14 cellular contexts compared by ENCODE assay signal in genomic region chr6:11514672-11515071, GRCh38. TPM values are rescaled to one million over a fixed set of nuclear protein-coding genes. Genes with fewer than 3 reads are reported as not detected.
DNase-seq lines count a peak whose midpoint lies in the region; ATAC-seq and TF ChIP-seq lines count a peak whose summit lies in the region.
"Had no signal": no experiment of that assay in that cellular context is flagged by ENCODE, and none has a peak within 500 bp of the region (broad histone marks: within the 10 kb centered on the region; RNA-seq: fewer than 3 reads in every experiment).

No MANE protein-coding gene starts in this region.

- peaks cover 2% of the 10 kb centered on the region for H3K9me3 Mint-ChIP-seq in Calu3 (ENCODE audit: low read depth, unreplicated experiment)

- H3K4me3 ChIP-seq in GM06990 (replicated peaks; ENCODE audit: low read depth, low read length): no peak overlapping the region
- H3K4me3 ChIP-seq: smooth muscle cell had no signal

- no peak overlapping the region for H3K4me3 Mint-ChIP-seq in Calu3 (ENCODE audit: low read depth, unreplicated experiment)

- no peak for TF ChIP-seq POLR2A in GM18505 (IDR thresholded peaks at IDR 0.05; ENCODE audit: borderline replicate concordance, extremely low read depth, insufficient read depth, insufficient read length)

- ATAC-seq in GM19372 (IDR thresholded peaks at IDR 0.05; ENCODE audit: low read depth, unreplicated experiment) (peak; percentile 85), HG02763 (IDR thresholded peaks at IDR 0.05; ENCODE audit: unreplicated experiment) (peak; percentile 84), HG03469 (IDR thresholded peaks at IDR 0.05; ENCODE audit: unreplicated experiment) (peak; percentile 54), GM18505 (IDR thresholded peaks at IDR 0.05; ENCODE audit: unreplicated experiment) (no peak)

- no peaks in the 10 kb centered on the region for H3K36me3 Mint-ChIP-seq in Calu3 (ENCODE audit: insufficient read depth, unreplicated experiment)

- BruUV-seq in Calu3 (replicated peaks; lab: Mats Ljungman, UMichigan): no TSS peak

- intact Hi-C loops in Calu3 (cut with micrococcal nuclease; ENCODE audit: unreplicated experiment): no loop called here

- no peak overlapping the region for H3K27ac Mint-ChIP-seq in Calu3 (ENCODE audit: unreplicated experiment)

- H3K27me3 Mint-ChIP-seq in Calu3 (ENCODE audit: unreplicated experiment): no peaks in the 10 kb centered on the region

- DNase-seq in GM06990 (ENCODE audit: extremely low read depth, insufficient read length): peak; percentile 60
- no peak for DNase-seq in Calu3
- DNase-seq in GM03348 (ENCODE audit: low spot score): no peak
- DNase-seq in DMS79 treated with DMSO at 0.1 percent for 48 hours (lab: John Stamatoyannopoulos, UW): no peak
- DNase-seq: activated CD4-positive, CD25-positive, alpha-beta regulatory T cell treated with anti-CD3 and anti-CD28 coated beads, Interleukin-2, amount 50 U/mL, for 72 hours; effector CD4-positive, alpha-beta T cell; hippocampal formation; NCI-H2107; stimulated activated naive CD4-positive, alpha-beta T cell treated with Interleukin-2 at 50 U/mL for 16 hours had no signal

- no peaks in the 10 kb centered on the region for H3K36me3 ChIP-seq in GM06990 (ENCODE audit: control insufficient read depth, insufficient read depth, low read length)

- H3K4me1 Mint-ChIP-seq in Calu3 (ENCODE audit: low read depth, unreplicated experiment): no peaks in the 10 kb centered on the region

- no peak for TF ChIP-seq CTCF in GM06990 (IDR thresholded peaks at IDR 0.05; ENCODE audit: insufficient read depth, low read length, poor library complexity, severe bottlenecking)
- TF ChIP-seq CTCF in Calu3 (IDR thresholded peaks at IDR 0.05; ENCODE audit: unreplicated experiment): no peak

- H3K27me3 ChIP-seq in GM06990 (replicated peaks; ENCODE audit: control insufficient read depth, insufficient read depth, low read length): no peaks in the 10 kb centered on the region

- CTCF ChIA-PET in Calu3 (lab: Charles Lee): no interaction called here

RNA-seq across cellular contexts. Expression of gene TMEM170B, which starts 22.9 kb away (rescaled TPM):
- 1.9 and 2.2 TPM in 2 replicates for total RNA-seq in Calu3 (2022)
